18 cellular contexts compared by ENCODE assay signal in the genomic region with DNA sequence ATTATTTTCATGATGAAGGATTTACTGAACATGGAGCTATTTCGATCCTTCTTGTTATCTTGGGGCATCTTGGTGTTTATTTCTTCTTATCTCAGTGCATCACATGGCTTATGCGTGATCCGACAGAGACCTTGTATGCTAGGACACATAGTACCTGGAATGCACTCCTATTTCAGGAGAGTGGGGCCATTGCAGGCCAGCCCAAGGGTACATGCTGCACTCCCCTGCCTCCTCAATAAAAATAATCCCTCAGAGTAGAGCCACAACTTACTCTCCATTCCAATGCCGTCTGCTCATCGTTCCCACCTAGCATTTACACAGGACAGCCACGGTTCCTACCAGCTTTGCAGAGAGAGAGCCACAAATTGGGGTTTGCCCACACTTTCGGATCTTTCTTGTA. TPM values are rescaled to one million over a fixed set of nuclear protein-coding genes. Genes with fewer than 3 reads are reported as not detected.
A peak's percentile ranks its signal among the peaks of the same experiment; 100 is the strongest.
DNase-seq lines count a peak whose midpoint lies in the region; ATAC-seq and TF ChIP-seq lines count a peak whose summit lies in the region.
"Had no signal": no experiment of that assay in that cellular context is flagged by ENCODE, and none has a peak within 500 bp of the region (broad histone marks: within the 10 kb centered on the region; RNA-seq: fewer than 3 reads in every experiment).

No MANE protein-coding gene starts in this region.

- peaks cover 38% of the 10 kb centered on the region for H3K4me1 Mint-ChIP-seq in CD8-positive, alpha-beta T cell (ENCODE audit: low read depth)
- H3K4me1 Mint-ChIP-seq in nephron progenitor cell = peaks cover 39% of the 10 kb centered on the region

- H3K27ac Mint-ChIP-seq in CD8-positive, alpha-beta T cell = peak overlapping the region; percentile 2
- H3K27ac Mint-ChIP-seq in nephron progenitor cell = peak overlapping the region; percentile 24
- H3K27ac Mint-ChIP-seq: CD14-positive monocyte; CD4-positive, alpha-beta memory T cell; CD4-positive, CD25-positive, alpha-beta regulatory T cell had no signal

- POLR2A ChIA-PET in CD8-positive, alpha-beta T cell (lab: Charles Lee) = no interaction called here
- POLR2A ChIA-PET in IMR-90 (lab: Charles Lee; ENCODE audit: unreplicated experiment) = no interaction called here

- H4K5ac ChIP-seq in IMR-90 (ENCODE audit: low read depth, low read length) = no peak overlapping the region

- WGBS in IMR-90 (ENCODE audit: extremely low coverage in 2 of 2, insufficient read length in 1 of 2), 2 experiments = 100% methylated on average over 3 of the region's 7 CpGs; no CpG with 5 or more reads in 1 of the 2 experiments

- no peaks in the 10 kb centered on the region for H3K79me1 ChIP-seq in IMR-90 (ENCODE audit: low read depth in 1 of 2, low read length in 2 of 2)

- CTCF ChIA-PET in CD8-positive, alpha-beta T cell (lab: Charles Lee) = no interaction called here
- CTCF ChIA-PET in IMR-90 (lab: Yijun Ruan, JAX) = no interaction called here

- in situ Hi-C loops in IMR-90 (cut with MboI; ENCODE audit: low sequenced_read_pairs) = no loop called here

- H3K9me1 ChIP-seq in IMR-90 (ENCODE audit: insufficient read depth, low read length) = no peaks in the 10 kb centered on the region

- peak overlapping the region; percentile 25 for H2AK9ac ChIP-seq in IMR-90 (replicated peaks; ENCODE audit: low read depth, low read length, poor library complexity)

- no peak overlapping the region for H2BK20ac ChIP-seq in IMR-90 (ENCODE audit: low read depth, low read length)

- no TSS peak for BruUV-seq in IMR-90 (replicated peaks; lab: Mats Ljungman, UMichigan)

- H3K4me2 ChIP-seq in IMR-90 (ENCODE audit: low read depth, low read length) = no peak overlapping the region
- H3K4me2 ChIP-seq: A549, BLaER1 had no signal

- no peaks in the 10 kb centered on the region for H3K27me3 Mint-ChIP-seq in CD8-positive, alpha-beta T cell (ENCODE audit: low read depth)
- H3K27me3 Mint-ChIP-seq in nephron progenitor cell (ENCODE audit: low read depth, poor library complexity) = peaks cover 2% of the 10 kb centered on the region
- H3K27me3 Mint-ChIP-seq: CD4-positive, alpha-beta memory T cell had no signal

- H3K4ac ChIP-seq in IMR-90 (ENCODE audit: low read depth, low read length) = no peak overlapping the region

- H3K4me3 Mint-ChIP-seq in CD8-positive, alpha-beta T cell = no peak overlapping the region
- H3K4me3 Mint-ChIP-seq in nephron progenitor cell = no peak overlapping the region
- H3K4me3 Mint-ChIP-seq: CD14-positive monocyte; CD4-positive, alpha-beta memory T cell; CD4-positive, CD25-positive, alpha-beta regulatory T cell had no signal

- H2BK15ac ChIP-seq in IMR-90 (ENCODE audit: low read depth, low read length) = no peak overlapping the region

- no peak for DNase-seq in CD8-positive, alpha-beta T cell
- DNase-seq in IMR-90 (no peak), nephron progenitor cell (no peak), Kasumi-1 (lab: John Stamatoyannopoulos, UW) (no peak), SW480 (ENCODE audit: low spot score) (no peak)
- DNase-seq: AML-193; BE2C; C1 segment of cervical spinal cord; Caco-2; Calu3; CD4-positive, alpha-beta memory T cell; CD4-positive, CD25-positive, alpha-beta regulatory T cell; DMS79 treated with DMSO at 0.1 percent for 48 hours; GF-D8 had no signal

- no peak overlapping the region for H2BK120ac ChIP-seq in IMR-90 (ENCODE audit: low read depth, low read length)

- H2AFZ ChIP-seq in IMR-90 (replicated peaks; ENCODE audit: low read length, poor library complexity) = no peak overlapping the region

- dilution Hi-C loops in IMR-90 (cut with HindIII; ENCODE audit: low sequenced_read_pairs, unreplicated experiment) = no loop called here

- no peak for TF ChIP-seq POLR2A in IMR-90 (IDR thresholded peaks at IDR 0.05; ENCODE audit: low read depth, low read length)

- H3K14ac ChIP-seq in IMR-90 (replicated peaks; ENCODE audit: low read depth, low read length) = no peak overlapping the region

- no peak overlapping the region for H3K4me3 ChIP-seq in CD8-positive, alpha-beta T cell (ENCODE audit: low read depth, low read length)
- H3K4me3 ChIP-seq in IMR-90 (ENCODE audit: insufficient read depth, low read depth, low read length) = no peak overlapping the region
- H3K4me3 ChIP-seq: A549, BLaER1 had no signal

- no peak overlapping the region for H4K8ac ChIP-seq in IMR-90 (ENCODE audit: low read depth in 2 of 2, low read length in 2 of 2)

- no peak for ATAC-seq in CD8-positive, alpha-beta T cell
- no peak for ATAC-seq in IMR-90 (ENCODE audit: low read depth)
- ATAC-seq: A549 had no signal

- no peaks in the 10 kb centered on the region for H4K20me1 ChIP-seq in IMR-90 (ENCODE audit: insufficient read depth, low read length)
- H4K20me1 ChIP-seq: BLaER1 had no signal

- no peak for TF ChIP-seq RAD21 in IMR-90 (IDR thresholded peaks at IDR 0.05; ENCODE audit: low read length)

- H3K18ac ChIP-seq in IMR-90 (ENCODE audit: low read depth, low read length) = no peak overlapping the region

- H4K91ac ChIP-seq in IMR-90 (ENCODE audit: insufficient read depth, low read depth, low read length) = no peak overlapping the region

- intact Hi-C loops in CD8-positive, alpha-beta T cell (cut with DNase I, micrococcal nuclease) = no loop called here
- intact Hi-C loops in IMR-90 (cut with micrococcal nuclease) = no loop called here

- no peaks in the 10 kb centered on the region for H3K27me3 ChIP-seq in CD8-positive, alpha-beta T cell (ENCODE audit: insufficient read depth, low read length)
- H3K27me3 ChIP-seq in IMR-90 (ENCODE audit: control insufficient read depth, insufficient read depth, low read length) = no peaks in the 10 kb centered on the region
- H3K27me3 ChIP-seq: BE2C, BLaER1 had no signal

- H3K4me1 ChIP-seq in CD8-positive, alpha-beta T cell (ENCODE audit: insufficient read depth, low read length) = no peaks in the 10 kb centered on the region
- no peaks in the 10 kb centered on the region for H3K4me1 ChIP-seq in IMR-90 (ENCODE audit: control insufficient read depth, insufficient read depth, low read length)
- H3K4me1 ChIP-seq: BE2C, BLaER1, Caco-2 had no signal

- H3K36me3 ChIP-seq in CD8-positive, alpha-beta T cell (ENCODE audit: insufficient read depth, low read length) = no peaks in the 10 kb centered on the region
- H3K36me3 ChIP-seq in IMR-90 (ENCODE audit: control insufficient read depth, insufficient read depth, low read length) = peaks cover 9% of the 10 kb centered on the region
- H3K36me3 ChIP-seq: BE2C, BLaER1 had no signal

- H3K36me3 Mint-ChIP-seq in CD8-positive, alpha-beta T cell = peaks cover 57% of the 10 kb centered on the region
- peaks cover 83% of the 10 kb centered on the region for H3K36me3 Mint-ChIP-seq in nephron progenitor cell (ENCODE audit: low read depth)

- TF ChIP-seq CTCF in CD8-positive, alpha-beta T cell (IDR thresholded peaks at IDR 0.05) = no peak
- TF ChIP-seq CTCF in IMR-90 (conservative IDR thresholded peaks at IDR 0.05; ENCODE audit: low read depth, low read length) (no peak), nephron progenitor cell (IDR thresholded peaks at IDR 0.05) (no peak)

- H3K9me3 Mint-ChIP-seq in CD8-positive, alpha-beta T cell = no peaks in the 10 kb centered on the region
- no peaks in the 10 kb centered on the region for H3K9me3 Mint-ChIP-seq in nephron progenitor cell
- H3K9me3 Mint-ChIP-seq: CD4-positive, alpha-beta memory T cell had no signal

- no peak overlapping the region for H3K56ac ChIP-seq in IMR-90 (ENCODE audit: extremely low read depth, insufficient read depth, low read length)

- H2BK5ac ChIP-seq in IMR-90 (ENCODE audit: low read depth, low read length, poor library complexity, severe bottlenecking) = no peak overlapping the region

- H3K27ac ChIP-seq in CD8-positive, alpha-beta T cell (ENCODE audit: low read depth, low read length) = no peak overlapping the region
- H3K27ac ChIP-seq in IMR-90 (ENCODE audit: insufficient read depth, low read length) = no peak overlapping the region
- H3K27ac ChIP-seq: 22Rv1, A549, BLaER1 had no signal

- H2AK5ac ChIP-seq in IMR-90 (ENCODE audit: low read depth, low read length) = no peak overlapping the region

- H3K9ac ChIP-seq in IMR-90 (ENCODE audit: low read depth, low read length) = no peak overlapping the region
- H3K9ac ChIP-seq: BLaER1 had no signal

- no peaks in the 10 kb centered on the region for H3K9me3 ChIP-seq in CD8-positive, alpha-beta T cell (ENCODE audit: low read length)
- H3K9me3 ChIP-seq in IMR-90 (ENCODE audit: control insufficient read depth, insufficient read depth, low read length) = no peaks in the 10 kb centered on the region
- H3K9me3 ChIP-seq: A549, BE2C, Caco-2 had no signal

- H3K23ac ChIP-seq in IMR-90 (ENCODE audit: low read depth, low read length) = no peak overlapping the region

TF ChIP-seq in IMR-90, 13 proteins besides CTCF, POLR2A, EP300 and RAD21:
- TF ChIP-seq CEBPB (IDR thresholded peaks at IDR 0.05; ENCODE audit: low read depth, low read length) (no peak), USF2 (IDR thresholded peaks at IDR 0.05; ENCODE audit: low read depth, low read length) (no peak), BHLHE40 (IDR thresholded peaks at IDR 0.05; ENCODE audit: low read depth, low read length) (no peak)

RNA-seq across cellular contexts. Expression of gene PCSK5, which starts 43.5 kb away (rescaled TPM):
- total RNA-seq in CD8-positive, alpha-beta T cell = 10 to 100 TPM; 13.7 to 13.8 TPM
- 2.8 and 3.0 TPM in 2 replicates for total RNA-seq in IMR-90 (2012; rRNA removed)
- 1.3 and 1.5 TPM in 2 replicates for polyA plus RNA-seq in IMR-90 (2012; rRNA removed)
- 0.86 and 1.6 TPM in 2 replicates for polyA plus RNA-seq in IMR-90 (2012; cell fraction: cytosol; rRNA removed)
- polyA plus RNA-seq in IMR-90 (2012; cell fraction: nucleus; rRNA removed; ENCODE audit: low replicate concordance) = 1.7 and 2.4 TPM in 2 replicates
